ENCODE assay signal across 17 cellular contexts in genomic region chr7:55489552-55489951, GRCh38.
A peak's percentile ranks its signal among the peaks of the same experiment; 100 is the strongest.
DNase-seq lines count a peak whose midpoint lies in the region; ATAC-seq and TF ChIP-seq lines count a peak whose summit lies in the region.
"Had no signal": no experiment of that assay in that cellular context is flagged by ENCODE, and none has a peak within 500 bp of the region (broad histone marks: within the 10 kb centered on the region; RNA-seq: fewer than 3 reads in every experiment).

No MANE protein-coding gene starts in this region.

- H3K9me3 Mint-ChIP-seq in central memory CD8-positive, alpha-beta T cell: no peaks in the 10 kb centered on the region
- H3K9me3 Mint-ChIP-seq in stimulated activated effector memory CD8-positive, alpha-beta T cell treated with anti-CD3 and anti-CD28 coated beads, Interleukin-12 subunit alpha, Interleukin-12 subunit beta, amount 100 ng/mL, for 72 hours: no peaks in the 10 kb centered on the region
- no peaks in the 10 kb centered on the region for H3K9me3 Mint-ChIP-seq in CD4-positive, alpha-beta memory T cell

- no peaks in the 10 kb centered on the region for H3K27me3 ChIP-seq in CD4-positive, alpha-beta memory T cell (ENCODE audit: insufficient read depth, low read length)
- H3K27me3 ChIP-seq in foreskin keratinocyte: no peaks in the 10 kb centered on the region
- H3K27me3 ChIP-seq: BLaER1 had no signal

- DNase-seq in NCI-H1417 (lab: John Stamatoyannopoulos, UW) (peak in 2 of 3 experiments; percentile 46 to 83), NCI-H1417 treated with DMSO at 0.1 percent for 48 hours (lab: John Stamatoyannopoulos, UW) (no peak), NCI-H146 (lab: John Stamatoyannopoulos, UW) (peak; percentile 82), foreskin keratinocyte (no peak)
- DNase-seq in central memory CD8-positive, alpha-beta T cell (ENCODE audit: low spot score in 2 of 2): no peak
- DNase-seq in stimulated activated effector memory CD8-positive, alpha-beta T cell treated with anti-CD3 and anti-CD28 coated beads, Interleukin-12 subunit alpha, Interleukin-12 subunit beta, amount 100 ng/mL, for 72 hours (ENCODE audit: low spot score in 2 of 2): no peak
- no peak for DNase-seq in stimulated activated CD8-positive, alpha-beta memory T cell treated with anti-CD3 and anti-CD28 coated beads, Interleukin-4, amount 100 ng/mL, for 48 hours
- DNase-seq in CD4-positive, alpha-beta memory T cell: no peak
- DNase-seq: Caco-2, KBM-7, NCI-H1048, NCI-H187, PC-9 had no signal

- POLR2A ChIA-PET in CD4-positive, alpha-beta memory T cell (lab: Charles Lee; ENCODE audit: partially characterized antibody): interaction anchor here (0.9 to 1.5 kb wide), 2 partner anchors 80 to 84 kb away, joined by 3 to 11 read pairs; partner anchors contain the start of gene VOPP1

- intact Hi-C loops in CD4-positive, alpha-beta memory T cell (cut with micrococcal nuclease): no loop called here

- H3K27ac Mint-ChIP-seq in central memory CD8-positive, alpha-beta T cell (ENCODE audit: low read depth): peak overlapping the region; percentile 79
- H3K27ac Mint-ChIP-seq in stimulated activated effector memory CD8-positive, alpha-beta T cell treated with anti-CD3 and anti-CD28 coated beads, Interleukin-12 subunit alpha, Interleukin-12 subunit beta, amount 100 ng/mL, for 72 hours: peak overlapping the region; percentile 89
- H3K27ac Mint-ChIP-seq in CD4-positive, alpha-beta memory T cell: peak overlapping the region in 3 of 7 donors; percentile 38 to 79 (median 44)

- H3K36me3 Mint-ChIP-seq in central memory CD8-positive, alpha-beta T cell (ENCODE audit: insufficient read depth): peaks cover 29% of the 10 kb centered on the region
- peaks cover 84% of the 10 kb centered on the region for H3K36me3 Mint-ChIP-seq in stimulated activated effector memory CD8-positive, alpha-beta T cell treated with anti-CD3 and anti-CD28 coated beads, Interleukin-12 subunit alpha, Interleukin-12 subunit beta, amount 100 ng/mL, for 72 hours
- H3K36me3 Mint-ChIP-seq in CD4-positive, alpha-beta memory T cell: peaks cover 59 to 88% of the 10 kb centered on the region in 2 donors

- CTCF ChIA-PET in CD4-positive, alpha-beta memory T cell (lab: Charles Lee; ENCODE audit: partially characterized antibody): no interaction called here

- TF ChIP-seq CTCF in foreskin keratinocyte (conservative IDR thresholded peaks at IDR 0.05): no peak

- no peaks in the 10 kb centered on the region for H3K27me3 Mint-ChIP-seq in central memory CD8-positive, alpha-beta T cell
- no peaks in the 10 kb centered on the region for H3K27me3 Mint-ChIP-seq in CD4-positive, alpha-beta memory T cell

- peaks cover 60% of the 10 kb centered on the region for H3K36me3 ChIP-seq in CD4-positive, alpha-beta memory T cell (ENCODE audit: insufficient read depth, low read length)

- peaks cover 34% of the 10 kb centered on the region for H3K4me1 ChIP-seq in CD4-positive, alpha-beta memory T cell (ENCODE audit: insufficient read depth, low read length)
- H3K4me1 ChIP-seq in foreskin keratinocyte: peaks cover 14% of the 10 kb centered on the region
- H3K4me1 ChIP-seq: Caco-2 had no signal

- H3K4me1 Mint-ChIP-seq in central memory CD8-positive, alpha-beta T cell: peaks cover 57% of the 10 kb centered on the region
- peaks cover 61% of the 10 kb centered on the region for H3K4me1 Mint-ChIP-seq in stimulated activated effector memory CD8-positive, alpha-beta T cell treated with anti-CD3 and anti-CD28 coated beads, Interleukin-12 subunit alpha, Interleukin-12 subunit beta, amount 100 ng/mL, for 72 hours
- H3K4me1 Mint-ChIP-seq in CD4-positive, alpha-beta memory T cell: peaks cover 32 to 76% (median 50%) of the 10 kb centered on the region in 4 donors

- no peak overlapping the region for H3K4me3 Mint-ChIP-seq in central memory CD8-positive, alpha-beta T cell
- H3K4me3 Mint-ChIP-seq in stimulated activated effector memory CD8-positive, alpha-beta T cell treated with anti-CD3 and anti-CD28 coated beads, Interleukin-12 subunit alpha, Interleukin-12 subunit beta, amount 100 ng/mL, for 72 hours: no peak overlapping the region
- no peak overlapping the region for H3K4me3 Mint-ChIP-seq in CD4-positive, alpha-beta memory T cell

- H3K9me3 ChIP-seq in CD4-positive, alpha-beta memory T cell (ENCODE audit: control insufficient read depth in 1 of 2, low read length in 2 of 2): no peaks in the 10 kb centered on the region
- H3K9me3 ChIP-seq: BLaER1, Caco-2 had no signal

- H3K4me3 ChIP-seq in CD4-positive, alpha-beta memory T cell (ENCODE audit: low read length in 2 of 2): no peak overlapping the region
- H3K4me3 ChIP-seq: BLaER1, PC-9, SK-N-MC had no signal

- no peak for ATAC-seq in central memory CD8-positive, alpha-beta T cell (replicated peaks; ENCODE audit: extremely low read depth, poor library complexity, severe bottlenecking)
- no peak for ATAC-seq in stimulated activated effector memory CD8-positive, alpha-beta T cell treated with anti-CD3 and anti-CD28 coated beads, Interleukin-12 subunit alpha, Interleukin-12 subunit beta, amount 100 ng/mL, for 72 hours
- no peak for ATAC-seq in foreskin keratinocyte

- H3K27ac ChIP-seq in CD4-positive, alpha-beta memory T cell (ENCODE audit: low read depth, low read length): no peak overlapping the region
- no peak overlapping the region for H3K27ac ChIP-seq in foreskin keratinocyte
- H3K27ac ChIP-seq: 22Rv1, BLaER1, HL-60, PC-9, SK-N-MC had no signal

Comparison
In these comparisons a context has a peak if more than half of its experiments do, and no peak if none do; other contexts are left out.
1. DNase-seq: peak in NCI-H1417 (2 of 3) and NCI-H146 (single experiment); none in NCI-H1417 treated with DMSO at 0.1 percent for 48 hours (single experiment), central memory CD8-positive, alpha-beta T cell (0 of 2), stimulated activated effector memory CD8-positive, alpha-beta T cell treated with anti-CD3 and anti-CD28 coated beads, Interleukin-12 subunit alpha, Interleukin-12 subunit beta, amount 100 ng/mL, for 72 hours (0 of 2), stimulated activated CD8-positive, alpha-beta memory T cell treated with anti-CD3 and anti-CD28 coated beads, Interleukin-4, amount 100 ng/mL, for 48 hours (single experiment), CD4-positive, alpha-beta memory T cell (0 of 5) and foreskin keratinocyte (0 of 2).